13 cellular contexts compared by ENCODE assay signal in genomic region chr4:147678796-147679549, GRCh38. TPM values are rescaled to one million over a fixed set of nuclear protein-coding genes. Genes with fewer than 3 reads are reported as not detected.
DNase-seq lines count a peak whose midpoint lies in the region; ATAC-seq and TF ChIP-seq lines count a peak whose summit lies in the region.
"Had no signal": no experiment of that assay in that cellular context is flagged by ENCODE, and none has a peak within 500 bp of the region (broad histone marks: within the 10 kb centered on the region; RNA-seq: fewer than 3 reads in every experiment).

No MANE protein-coding gene starts in this region.

- ATAC-seq in activated naive CD4-positive, alpha-beta T cell treated with anti-CD3 and anti-CD28 coated beads, Interleukin-2, amount 50 U/mL, for 72 hours, result no peak
- ATAC-seq in HG03139 (IDR thresholded peaks at IDR 0.05; ENCODE audit: unreplicated experiment), result no peak

- H3K27ac ChIP-seq in KMS-11, result no peak overlapping the region
- no peak overlapping the region for H3K27ac ChIP-seq in trophoblast cell (ENCODE audit: low read depth, low read length)
- H3K27ac ChIP-seq: BLaER1, right atrium auricular region had no signal

- H3K9me3 ChIP-seq in trophoblast cell (ENCODE audit: insufficient read depth, low read depth, low read length), result no peaks in the 10 kb centered on the region
- H3K9me3 ChIP-seq: BLaER1, right atrium auricular region had no signal

- no peak overlapping the region for H4K8ac ChIP-seq in trophoblast cell (ENCODE audit: low read depth, low read length)

- TF ChIP-seq CTCF in KMS-11 (conservative IDR thresholded peaks at IDR 0.05; ENCODE audit: low read depth, low read length) (peak; percentile 45; the same call in 1 of the 2 replicates), chondrocyte (IDR thresholded peaks at IDR 0.05) (peak; percentile 16)

- H2BK120ac ChIP-seq in trophoblast cell (ENCODE audit: insufficient read depth, low read length, poor library complexity), result no peak overlapping the region

- H4K12ac ChIP-seq in trophoblast cell (ENCODE audit: low read depth, low read length), result no peak overlapping the region

- H3K27me3 Mint-ChIP-seq in activated naive CD4-positive, alpha-beta T cell treated with anti-CD3 and anti-CD28 coated beads for 36 hours (ENCODE audit: low read depth), result no peaks in the 10 kb centered on the region
- H3K27me3 Mint-ChIP-seq in chondrocyte (ENCODE audit: low read depth), result no peaks in the 10 kb centered on the region
- H3K27me3 Mint-ChIP-seq: type B pancreatic cell had no signal

- no peak overlapping the region for H2BK12ac ChIP-seq in trophoblast cell (ENCODE audit: low read length)

- no peak overlapping the region for H3K14ac ChIP-seq in trophoblast cell (ENCODE audit: low read length)

- no peak overlapping the region for H3K23ac ChIP-seq in trophoblast cell (ENCODE audit: low read length)

- H2AK5ac ChIP-seq in trophoblast cell (ENCODE audit: low read length), result no peak overlapping the region

- H3K79me1 ChIP-seq in trophoblast cell (ENCODE audit: low read length), result peaks cover 3% of the 10 kb centered on the region

- H3K4me2 ChIP-seq in KMS-11 (no peak overlapping the region), trophoblast cell (ENCODE audit: low read length) (no peak overlapping the region)
- H3K4me2 ChIP-seq: BLaER1 had no signal

- WGBS in trophoblast cell (ENCODE audit: extremely low coverage, insufficient coverage, insufficient read length), result no CpG with 5 or more reads among the region's 12 CpGs

- CTCF ChIA-PET in activated naive CD4-positive, alpha-beta T cell treated with anti-CD3 and anti-CD28 coated beads for 36 hours (lab: Charles Lee), result interaction anchor here (0.6 to 1.4 kb wide), 4 partner anchors 34 to 188 kb away, joined by 3 to 6 read pairs (median 4); no protein-coding TSS in a partner anchor

- no peak overlapping the region for H4K91ac ChIP-seq in trophoblast cell (ENCODE audit: low read depth, low read length)

- H3K18ac ChIP-seq in trophoblast cell (ENCODE audit: low read length), result no peak overlapping the region

- H3K27me3 ChIP-seq in KMS-11 (ENCODE audit: insufficient read depth, low read depth) (no peaks in the 10 kb centered on the region), trophoblast cell (ENCODE audit: insufficient read depth, low read length) (no peaks in the 10 kb centered on the region)
- H3K27me3 ChIP-seq: BLaER1, right atrium auricular region had no signal

- H2AFZ ChIP-seq in KMS-11 (ENCODE audit: low read depth) (no peak overlapping the region), trophoblast cell (ENCODE audit: insufficient read depth, low read length, poor library complexity) (no peak overlapping the region)

- no peak overlapping the region for H3K4me3 ChIP-seq in KMS-11 (IDR thresholded peaks at IDR 0.05; ENCODE audit: insufficient read depth, low read depth, low read length)
- H3K4me3 ChIP-seq in trophoblast cell (ENCODE audit: low read depth, low read length), result no peak overlapping the region
- H3K4me3 ChIP-seq: BLaER1, right atrium auricular region had no signal

- H3K4ac ChIP-seq in trophoblast cell (ENCODE audit: low read depth, low read length), result no peak overlapping the region

- peak; percentile 20 for DNase-seq in activated naive CD4-positive, alpha-beta T cell treated with anti-CD3 and anti-CD28 coated beads for 36 hours
- DNase-seq in activated naive CD4-positive, alpha-beta T cell treated with anti-CD3 and anti-CD28 coated beads, Interleukin-2, amount 50 U/mL, for 72 hours (ENCODE audit: low spot score in 2 of 2), result no peak
- no peak for DNase-seq in chondrocyte (ENCODE audit: low spot score)
- peak; percentile 57 to 63 for DNase-seq in trophoblast cell
- DNase-seq in effector CD4-positive, alpha-beta T cell, result no peak
- DNase-seq in midbrain (lab: John Stamatoyannopoulos, UW), result no peak
- DNase-seq: activated CD4-positive, CD25-positive, alpha-beta regulatory T cell; activated naive CD4-positive, alpha-beta T cell treated with anti-CD3 and anti-CD28 coated beads, Interleukin-2, amount 50 U/mL, for 16 hours had no signal

- no peak overlapping the region for H3K9ac ChIP-seq in KMS-11
- no peak overlapping the region for H3K9ac ChIP-seq in trophoblast cell (ENCODE audit: low read length)
- H3K9ac ChIP-seq: BLaER1 had no signal

- H3K36me3 ChIP-seq in KMS-11 (ENCODE audit: insufficient read depth) (no peaks in the 10 kb centered on the region), trophoblast cell (ENCODE audit: control insufficient read depth in 1 of 2, insufficient read depth in 2 of 2, low read length in 2 of 2) (peaks cover 2 to 7% of the 10 kb centered on the region in 2 experiments)
- H3K36me3 ChIP-seq: right atrium auricular region had no signal

- H2BK5ac ChIP-seq in trophoblast cell (ENCODE audit: low read depth, low read length, poor library complexity), result no peak overlapping the region

- peaks cover 13% of the 10 kb centered on the region for H3K79me2 ChIP-seq in KMS-11 (ENCODE audit: insufficient read depth, low read depth)
- peaks cover 3% of the 10 kb centered on the region for H3K79me2 ChIP-seq in trophoblast cell (ENCODE audit: control insufficient read depth, insufficient read depth, low read length, poor library complexity)

- H3K4me1 ChIP-seq in KMS-11 (ENCODE audit: low read depth, poor library complexity, severe bottlenecking) (peaks cover 8% of the 10 kb centered on the region), trophoblast cell (ENCODE audit: control insufficient read depth in 1 of 2, insufficient read depth in 2 of 2, low read length in 2 of 2) (no peaks in the 10 kb centered on the region)

- no peaks in the 10 kb centered on the region for H3K9me3 Mint-ChIP-seq in activated naive CD4-positive, alpha-beta T cell treated with anti-CD3 and anti-CD28 coated beads for 36 hours
- H3K9me3 Mint-ChIP-seq in activated naive CD4-positive, alpha-beta T cell treated with anti-CD3 and anti-CD28 coated beads, Interleukin-2, amount 50 U/mL, for 72 hours, result no peaks in the 10 kb centered on the region
- H3K9me3 Mint-ChIP-seq in chondrocyte (ENCODE audit: low read depth), result no peaks in the 10 kb centered on the region
- H3K9me3 Mint-ChIP-seq: type B pancreatic cell had no signal

- H3K4me3 Mint-ChIP-seq in activated naive CD4-positive, alpha-beta T cell treated with anti-CD3 and anti-CD28 coated beads for 36 hours, result no peak overlapping the region
- no peak overlapping the region for H3K4me3 Mint-ChIP-seq in chondrocyte (ENCODE audit: unreplicated experiment)
- H3K4me3 Mint-ChIP-seq: type B pancreatic cell had no signal

- H3K4me1 Mint-ChIP-seq in activated naive CD4-positive, alpha-beta T cell treated with anti-CD3 and anti-CD28 coated beads for 36 hours (ENCODE audit: low read depth), result peaks cover 17% of the 10 kb centered on the region
- peaks cover 36% of the 10 kb centered on the region for H3K4me1 Mint-ChIP-seq in chondrocyte (ENCODE audit: low read depth)

- no peak overlapping the region for H3K27ac Mint-ChIP-seq in activated naive CD4-positive, alpha-beta T cell treated with anti-CD3 and anti-CD28 coated beads for 36 hours
- H3K27ac Mint-ChIP-seq in activated naive CD4-positive, alpha-beta T cell treated with anti-CD3 and anti-CD28 coated beads, Interleukin-2, amount 50 U/mL, for 72 hours, result no peak overlapping the region
- H3K27ac Mint-ChIP-seq in chondrocyte (ENCODE audit: unreplicated experiment), result peak overlapping the region; percentile 33
- H3K27ac Mint-ChIP-seq: type B pancreatic cell had no signal

- H4K20me1 ChIP-seq in KMS-11 (ENCODE audit: insufficient read depth), result no peaks in the 10 kb centered on the region

- intact Hi-C loops in activated naive CD4-positive, alpha-beta T cell treated with anti-CD3 and anti-CD28 coated beads for 36 hours (cut with micrococcal nuclease), result no loop called here

- peaks cover 11% of the 10 kb centered on the region for H3K36me3 Mint-ChIP-seq in activated naive CD4-positive, alpha-beta T cell treated with anti-CD3 and anti-CD28 coated beads for 36 hours (ENCODE audit: low read depth)
- H3K36me3 Mint-ChIP-seq in activated naive CD4-positive, alpha-beta T cell treated with anti-CD3 and anti-CD28 coated beads, Interleukin-2, amount 50 U/mL, for 72 hours, result peaks cover 11 to 18% of the 10 kb centered on the region in 2 donors
- H3K36me3 Mint-ChIP-seq in chondrocyte (ENCODE audit: low read depth), result peaks cover 4% of the 10 kb centered on the region

RNA-seq across cellular contexts. Expression of gene PRMT9, which starts 5.0 kb away (rescaled TPM):
- total RNA-seq in activated naive CD4-positive, alpha-beta T cell treated with anti-CD3 and anti-CD28 coated beads for 36 hours, result 1 to 10 TPM; 7.3 to 8.2 TPM
- total RNA-seq in activated naive CD4-positive, alpha-beta T cell treated with anti-CD3 and anti-CD28 coated beads, Interleukin-2, amount 50 U/mL, for 72 hours, result 10 to 100 TPM in 1 of 2 donors, 1 to 10 TPM in 1; 7.5 to 12.9 TPM
- 7.0 to 9.8 TPM (median 7.8 TPM) in 3 replicates for total RNA-seq in chondrocyte
- 4.2 and 4.4 TPM in 2 replicates for polyA plus RNA-seq in trophoblast cell (2013)

RNA-seq across cellular contexts. Expression of gene ARHGAP10, which starts 52.9 kb away (rescaled TPM):
- 1 to 10 TPM; 3.6 to 3.8 TPM for total RNA-seq in activated naive CD4-positive, alpha-beta T cell treated with anti-CD3 and anti-CD28 coated beads for 36 hours
- total RNA-seq in activated naive CD4-positive, alpha-beta T cell treated with anti-CD3 and anti-CD28 coated beads, Interleukin-2, amount 50 U/mL, for 72 hours, result 1 to 10 TPM; 2.9 to 6.4 TPM
- 111 to 119 TPM (median 111 TPM) in 3 replicates for total RNA-seq in chondrocyte
- polyA plus RNA-seq in trophoblast cell (2013), result 18.2 and 18.7 TPM in 2 replicates

Comparison
In these comparisons a context has a peak if more than half of its experiments do, and no peak if none do; other contexts are left out.
1. DNase-seq: peak in activated naive CD4-positive, alpha-beta T cell treated with anti-CD3 and anti-CD28 coated beads for 36 hours (single experiment) and trophoblast cell (2 of 2); none in activated naive CD4-positive, alpha-beta T cell treated with anti-CD3 and anti-CD28 coated beads, Interleukin-2, amount 50 U/mL, for 72 hours (0 of 2), chondrocyte (single experiment), effector CD4-positive, alpha-beta T cell (single experiment) and midbrain (single experiment).
2. RNA of gene ARHGAP10, which starts 52.9 kb away (total RNA-seq): 111 to 119 TPM in chondrocyte; 2.9 to 6.4 TPM in activated naive CD4-positive, alpha-beta T cell treated with anti-CD3 and anti-CD28 coated beads, Interleukin-2, amount 50 U/mL, for 72 hours and 3.6 to 3.8 TPM in activated naive CD4-positive, alpha-beta T cell treated with anti-CD3 and anti-CD28 coated beads for 36 hours; every median in the first group is over 10 times any median in the second.